8 cellular contexts compared by ENCODE assay signal in genomic region chr10:99993994-99994689, GRCh38. TPM values are rescaled to one million over a fixed set of nuclear protein-coding genes. Genes with fewer than 3 reads are reported as not detected.
DNase-seq lines count a peak whose midpoint lies in the region; ATAC-seq and TF ChIP-seq lines count a peak whose summit lies in the region.

No MANE protein-coding gene starts in this region.

- peaks cover 0 to 55% (median 55%) of the 10 kb centered on the region in 4 donors for H3K4me1 ChIP-seq in sigmoid colon

- H3K9me3 ChIP-seq in sigmoid colon = no peaks in the 10 kb centered on the region

- ATAC-seq in GM21786 (IDR thresholded peaks at IDR 0.05; ENCODE audit: unreplicated experiment) = peak; percentile 79

- 43 to 82% methylated on average over 7 of the region's 7 CpGs for WGBS in sigmoid colon, 2 donors

- no peak for TF ChIP-seq POLR2A in sigmoid colon (IDR thresholded peaks at IDR 0.05)

- peak; percentile 16 for DNase-seq in ELF-1 (ENCODE audit: low read depth, low spot score)
- DNase-seq in NCI-H2227 (lab: John Stamatoyannopoulos, UW; ENCODE audit: unreplicated experiment) = peak; percentile 78
- DNase-seq in activated CD8-positive, alpha-beta memory T cell treated with anti-CD3 and anti-CD28 coated beads for 4 hours (ENCODE audit: low read depth in 2 of 2) = peak; percentile 43
- peak; percentile 98 for DNase-seq in fibroblast of peridontal ligament (ENCODE audit: extremely low read depth)
- DNase-seq in sigmoid colon = peak; percentile 85
- no peak for DNase-seq in cortex of kidney (lab: John Stamatoyannopoulos, UW)
- DNase-seq in kidney glomerular epithelial cell (lab: John Stamatoyannopoulos, UW) = no peak

- H3K36me3 ChIP-seq in sigmoid colon = peaks cover 0 to 2% (median 0%) of the 10 kb centered on the region in 4 donors

- TF ChIP-seq EP300 in sigmoid colon (IDR thresholded peaks at IDR 0.05) = peak; percentile 47 to 94 (median 68)

- peak overlapping the region; percentile 44 to 78 (median 56) for H3K27ac ChIP-seq in sigmoid colon

- no peak overlapping the region for H3K4me3 ChIP-seq in sigmoid colon

- intact Hi-C loops in sigmoid colon (cut with DNase I) = no loop called here

- no peaks in the 10 kb centered on the region for H3K27me3 ChIP-seq in sigmoid colon

- no peak for TF ChIP-seq CTCF in sigmoid colon (IDR thresholded peaks at IDR 0.05)

RNA-seq across cellular contexts. Expression of gene DNMBP, which starts 15.6 kb away (rescaled TPM):
- total RNA-seq in sigmoid colon = 10 to 100 TPM; 15.0 to 21.6 (median 16.0) TPM
- 10 to 100 TPM; 18.6 to 21.2 (median 19.9) TPM for polyA plus RNA-seq in sigmoid colon

Comparison
In these comparisons a context has a peak if more than half of its experiments do, and no peak if none do; other contexts are left out.
1. DNase-seq: peak in ELF-1 (single experiment), NCI-H2227 (single experiment), activated CD8-positive, alpha-beta memory T cell treated with anti-CD3 and anti-CD28 coated beads for 4 hours (2 of 2), fibroblast of peridontal ligament (single experiment) and sigmoid colon (single experiment); none in cortex of kidney (single experiment) and kidney glomerular epithelial cell (single experiment).